Comparison of ENCODE assay signal across 19 cellular contexts in genomic region chr14:103667671-103668070, GRCh38. TPM values are rescaled to one million over a fixed set of nuclear protein-coding genes. Genes with fewer than 3 reads are reported as not detected.
DNase-seq lines count a peak whose midpoint lies in the region; ATAC-seq and TF ChIP-seq lines count a peak whose summit lies in the region.
"Had no signal": no experiment of that assay in that cellular context is flagged by ENCODE, and none has a peak within 500 bp of the region (broad histone marks: within the 10 kb centered on the region; RNA-seq: fewer than 3 reads in every experiment).

No MANE protein-coding gene starts in this region.

- TF ChIP-seq CTCF in fibroblast of lung (conservative IDR thresholded peaks at IDR 0.05 in 1 of 2, IDR thresholded peaks at IDR 0.05 in 1 of 2; ENCODE audit: low read depth in 1 of 2, low read length in 2 of 2): no peak

- no peak for DNase-seq in activated CD4-positive, alpha-beta T cell treated with anti-CD3 and anti-CD28 coated beads for 36 hours
- no peak for DNase-seq in activated CD4-positive, alpha-beta T cell treated with anti-CD3 and anti-CD28 coated beads for 48 hours
- no peak for DNase-seq in activated T-cell treated with anti-CD3 and anti-CD28 coated beads, Interleukin-2, amount 50 U/mL, for 72 hours
- no peak for DNase-seq in activated T-cell treated with anti-CD3 and anti-CD28 coated beads, Interleukin-2, amount 50 U/mL, for 48 hours
- no peak for DNase-seq in fibroblast of lung (ENCODE audit: low read depth in 2 of 2)
- DNase-seq in sciatic nerve (ENCODE audit: low spot score): no peak
- DNase-seq: Caco-2; CD4-positive, CD25-positive, alpha-beta regulatory T cell; CD8-positive, alpha-beta T cell; DMS153; DND-41; GOT3; HFFc6 had no signal

- H3K79me2 ChIP-seq in fibroblast of lung (ENCODE audit: control insufficient read depth, insufficient read depth, low read length): peaks cover 43% of the 10 kb centered on the region

- H3K9ac ChIP-seq in fibroblast of lung (ENCODE audit: insufficient read depth, low read length): no peak overlapping the region
- H3K9ac ChIP-seq: BLaER1 had no signal

- H3K36me3 Mint-ChIP-seq in activated CD4-positive, alpha-beta T cell treated with anti-CD3 and anti-CD28 coated beads for 36 hours (ENCODE audit: low read depth): peaks cover 30% of the 10 kb centered on the region
- H3K36me3 Mint-ChIP-seq in activated T-cell treated with anti-CD3 and anti-CD28 coated beads, Interleukin-2, amount 50 U/mL, for 72 hours (ENCODE audit: insufficient read depth in 2 of 2): peaks cover under 1 to 19% of the 10 kb centered on the region in 2 donors

- no peak overlapping the region for H3K4me2 ChIP-seq in fibroblast of lung (ENCODE audit: extremely low read depth, insufficient read depth, low read length)
- H3K4me2 ChIP-seq: BLaER1 had no signal

- no peak overlapping the region for H3K4me3 ChIP-seq in fibroblast of lung (replicated peaks in 1 of 4; ENCODE audit: control extremely low read depth in 1 of 4, insufficient read depth in 1 of 4, low read depth in 3 of 4, low read length in 4 of 4)
- H3K4me3 ChIP-seq: BLaER1, HAP-1 had no signal

- intact Hi-C loops in activated CD4-positive, alpha-beta T cell treated with anti-CD3 and anti-CD28 coated beads for 36 hours (cut with DNase I, micrococcal nuclease): no loop called here
- intact Hi-C loops in sciatic nerve (cut with DNase I): no loop called here

- POLR2A ChIA-PET in activated CD4-positive, alpha-beta T cell treated with anti-CD3 and anti-CD28 coated beads for 36 hours (lab: Charles Lee): interaction anchor here (0.7 kb wide), 1 partner anchor 1066 kb away, joined by 3 read pairs; no protein-coding TSS in a partner anchor

- no peaks in the 10 kb centered on the region for H3K4me1 Mint-ChIP-seq in activated CD4-positive, alpha-beta T cell treated with anti-CD3 and anti-CD28 coated beads for 36 hours
- no peaks in the 10 kb centered on the region for H3K4me1 Mint-ChIP-seq in activated T-cell treated with anti-CD3 and anti-CD28 coated beads, Interleukin-2, amount 50 U/mL, for 72 hours (ENCODE audit: low read depth)
- H3K4me1 Mint-ChIP-seq: B cell had no signal

- peaks cover 26% of the 10 kb centered on the region for H3K36me3 ChIP-seq in fibroblast of lung (ENCODE audit: control insufficient read depth, insufficient read depth, low read length)

- H3K9me3 Mint-ChIP-seq in activated CD4-positive, alpha-beta T cell treated with anti-CD3 and anti-CD28 coated beads for 36 hours (ENCODE audit: low read depth): no peaks in the 10 kb centered on the region
- H3K9me3 Mint-ChIP-seq in activated T-cell treated with anti-CD3 and anti-CD28 coated beads, Interleukin-2, amount 50 U/mL, for 72 hours: no peaks in the 10 kb centered on the region
- H3K9me3 Mint-ChIP-seq: CD4-positive, CD25-positive, alpha-beta regulatory T cell; CD8-positive, alpha-beta T cell; HFFc6 had no signal

- peaks cover 9% of the 10 kb centered on the region for H3K4me1 ChIP-seq in fibroblast of lung (ENCODE audit: control insufficient read depth, extremely low read depth, insufficient read depth, low read length)
- H3K4me1 ChIP-seq: Caco-2 had no signal

- no peaks in the 10 kb centered on the region for H4K20me1 ChIP-seq in fibroblast of lung (ENCODE audit: control insufficient read depth, extremely low read depth, insufficient read depth, low read length)

- peak; percentile 83 for ATAC-seq in activated CD4-positive, alpha-beta T cell treated with anti-CD3 and anti-CD28 coated beads for 36 hours
- peak; percentile 34 to 70 for ATAC-seq in activated T-cell treated with anti-CD3 and anti-CD28 coated beads, Interleukin-2, amount 50 U/mL, for 72 hours (replicated peaks in 1 of 2)
- ATAC-seq in sciatic nerve (no peak), GM21367 (IDR thresholded peaks at IDR 0.05; ENCODE audit: unreplicated experiment) (no peak)
- ATAC-seq: CD8-positive, alpha-beta T cell had no signal

- no peaks in the 10 kb centered on the region for H3K9me3 ChIP-seq in fibroblast of lung (ENCODE audit: control insufficient read depth, insufficient read depth, low read depth, low read length)
- H3K9me3 ChIP-seq: BLaER1, Caco-2, HAP-1 had no signal

- peak overlapping the region; percentile 4 for H3K27ac Mint-ChIP-seq in activated CD4-positive, alpha-beta T cell treated with anti-CD3 and anti-CD28 coated beads for 36 hours
- no peak overlapping the region for H3K27ac Mint-ChIP-seq in activated T-cell treated with anti-CD3 and anti-CD28 coated beads, Interleukin-2, amount 50 U/mL, for 72 hours
- H3K27ac Mint-ChIP-seq: B cell; CD4-positive, CD25-positive, alpha-beta regulatory T cell; CD8-positive, alpha-beta T cell; HFFc6 had no signal

- H3K27me3 Mint-ChIP-seq in activated CD4-positive, alpha-beta T cell treated with anti-CD3 and anti-CD28 coated beads for 36 hours: no peaks in the 10 kb centered on the region
- H3K27me3 Mint-ChIP-seq in activated T-cell treated with anti-CD3 and anti-CD28 coated beads, Interleukin-2, amount 50 U/mL, for 72 hours (ENCODE audit: low read depth): no peaks in the 10 kb centered on the region
- H3K27me3 Mint-ChIP-seq: B cell; CD4-positive, CD25-positive, alpha-beta regulatory T cell had no signal

- CTCF ChIA-PET in activated CD4-positive, alpha-beta T cell treated with anti-CD3 and anti-CD28 coated beads for 36 hours (lab: Charles Lee): interaction anchor here (0.6 kb wide), 2 partner anchors 12 to 19 kb away, joined by 3 read pairs; no protein-coding TSS in a partner anchor

- no peaks in the 10 kb centered on the region for H3K27me3 ChIP-seq in fibroblast of lung (ENCODE audit: control insufficient read depth, insufficient read depth, low read length)
- H3K27me3 ChIP-seq: BLaER1 had no signal

- no peak overlapping the region for H3K4me3 Mint-ChIP-seq in activated CD4-positive, alpha-beta T cell treated with anti-CD3 and anti-CD28 coated beads for 36 hours
- no peak overlapping the region for H3K4me3 Mint-ChIP-seq in activated T-cell treated with anti-CD3 and anti-CD28 coated beads, Interleukin-2, amount 50 U/mL, for 72 hours
- H3K4me3 Mint-ChIP-seq: B cell; CD4-positive, CD25-positive, alpha-beta regulatory T cell; CD8-positive, alpha-beta T cell; HFFc6 had no signal

- H2AFZ ChIP-seq in fibroblast of lung (ENCODE audit: low read length): no peak overlapping the region

- H3K27ac ChIP-seq in fibroblast of lung (ENCODE audit: insufficient read depth, low read length): peak overlapping the region; percentile 14
- H3K27ac ChIP-seq: 22Rv1, BLaER1, C4-2B had no signal

RNA-seq across cellular contexts. Expression of gene KLC1, which starts 38.7 kb away (rescaled TPM):
- 100 to 1,000 TPM in 1 of 2 experiments, 10 to 100 TPM in 1; 97.4 to 113 TPM for total RNA-seq in activated CD4-positive, alpha-beta T cell treated with anti-CD3 and anti-CD28 coated beads for 36 hours
- total RNA-seq in activated T-cell treated with anti-CD3 and anti-CD28 coated beads, Interleukin-2, amount 50 U/mL, for 72 hours: 100 to 1,000 TPM; 165 to 177 TPM
- total RNA-seq in fibroblast of lung: 138 and 219 TPM in 2 replicates
- 180 and 185 TPM in 2 replicates for polyA plus RNA-seq in fibroblast of lung
- polyA plus RNA-seq in fibroblast of lung (2012): 99.9 and 103 TPM in 2 replicates
- 26.2 and 48.7 TPM in 2 replicates for polyA minus RNA-seq in fibroblast of lung (ENCODE audit: low replicate concordance)
- total RNA-seq in sciatic nerve: 303 TPM

RNA-seq across cellular contexts. Expression of gene XRCC3, which starts 47.6 kb away (rescaled TPM):
- 10 to 100 TPM; 43.7 to 46.9 TPM for total RNA-seq in activated CD4-positive, alpha-beta T cell treated with anti-CD3 and anti-CD28 coated beads for 36 hours
- 10 to 100 TPM; 31.5 to 47.4 TPM for total RNA-seq in activated T-cell treated with anti-CD3 and anti-CD28 coated beads, Interleukin-2, amount 50 U/mL, for 72 hours
- 2.8 and 9.2 TPM in 2 replicates for total RNA-seq in fibroblast of lung
- polyA plus RNA-seq in fibroblast of lung: 4.9 and 10.7 TPM in 2 replicates
- polyA plus RNA-seq in fibroblast of lung (2012): 5.3 and 9.3 TPM in 2 replicates
- polyA minus RNA-seq in fibroblast of lung (ENCODE audit: low replicate concordance): 9.2 and 11.0 TPM in 2 replicates
- 4.6 TPM for total RNA-seq in sciatic nerve

RNA-seq across cellular contexts. Expression of gene ZFYVE21, which starts 47.9 kb away (rescaled TPM):
- 10 to 100 TPM; 10.1 to 12.7 TPM for total RNA-seq in activated CD4-positive, alpha-beta T cell treated with anti-CD3 and anti-CD28 coated beads for 36 hours
- total RNA-seq in activated T-cell treated with anti-CD3 and anti-CD28 coated beads, Interleukin-2, amount 50 U/mL, for 72 hours: 10 to 100 TPM; 11.6 to 15.7 TPM
- total RNA-seq in fibroblast of lung: 67.0 and 84.9 TPM in 2 replicates
- polyA plus RNA-seq in fibroblast of lung: 94.5 and 125 TPM in 2 replicates
- polyA plus RNA-seq in fibroblast of lung (2012): 64.3 and 86.2 TPM in 2 replicates
- polyA minus RNA-seq in fibroblast of lung (ENCODE audit: low replicate concordance): 38.4 and 57.5 TPM in 2 replicates
- 86.6 TPM for total RNA-seq in sciatic nerve

Comparison
In these comparisons a context has a peak if more than half of its experiments do, and no peak if none do; other contexts are left out.
1. ATAC-seq: peak in activated CD4-positive, alpha-beta T cell treated with anti-CD3 and anti-CD28 coated beads for 36 hours (single experiment) and activated T-cell treated with anti-CD3 and anti-CD28 coated beads, Interleukin-2, amount 50 U/mL, for 72 hours (2 of 2); none in sciatic nerve (single experiment) and GM21367 (single experiment).